In the genomic region with DNA sequence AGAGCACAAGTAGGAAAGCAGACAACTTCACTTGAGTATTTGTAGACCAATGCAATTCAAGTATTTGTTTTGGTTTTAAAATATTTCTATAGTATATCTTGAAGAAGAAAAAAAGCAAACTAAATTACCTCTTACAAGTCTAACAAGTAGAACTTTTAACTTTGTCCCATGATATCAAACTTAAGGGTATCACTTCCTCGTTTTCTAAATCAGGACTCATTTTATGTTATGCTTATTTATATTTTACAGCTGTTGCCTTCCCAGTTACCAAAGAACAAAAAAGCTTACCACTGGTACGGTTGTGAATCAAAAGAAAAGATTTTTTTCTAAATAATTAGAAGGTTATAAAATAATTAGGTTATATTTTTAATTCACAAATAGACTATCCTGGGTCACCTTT, we compare ENCODE assay signal across 35 cellular contexts.
DNase-seq lines count a peak whose midpoint lies in the region; ATAC-seq and TF ChIP-seq lines count a peak whose summit lies in the region.
"Had no signal": no experiment of that assay in that cellular context is flagged by ENCODE, and none has a peak within 500 bp of the region (broad histone marks: within the 10 kb centered on the region; RNA-seq: fewer than 3 reads in every experiment).

No MANE protein-coding gene starts in this region.

- H3K27ac ChIP-seq in ascending aorta (peak overlapping the region; percentile 47 to 56), uterus (peak overlapping the region; percentile 33 to 62)
- H3K27ac ChIP-seq: BLaER1 treated with 17β-estradiol and CSF1 and Interleukin-3, amounts not matched to agents 10 nM and 100 nM; brain microvascular endothelial cell; dorsolateral prefrontal cortex; HL-60; KMS-11; SK-N-MC; vagina had no signal

- DNase-seq in ascending aorta (ENCODE audit: low spot score in 2 of 2) (no peak), mesothelial cell of epicardium (ENCODE audit: low spot score in 2 of 2, unreplicated experiment in 2 of 2) (no peak), uterus (no peak), GM10266 (ENCODE audit: extremely low spot score) (no peak)
- DNase-seq: activated CD8-positive, alpha-beta T cell treated with anti-CD3 and anti-CD28 coated beads, Interleukin-2, amount 10 ng/mL, durations not matched to agents 7 days and 5 days; amniotic stem cell; brain microvascular endothelial cell; cerebellar nuclear complex; DMS153; dorsolateral prefrontal cortex; hippocampal formation; MM.1S; NCI-H1436 treated with DMSO at 0.1 percent for 48 hours; NCI-H226; NCI-H526 treated with DMSO at 0.1 percent for 48 hours; NK-92 treated with Interleukin-12 subunit alpha and Interleukin-12 subunit beta, amount 100 ng/mL, for 24 hours; PC-3; retina; stimulated activated CD4-positive, alpha-beta T cell treated with anti-CD3 and anti-CD28 coated beads, Interleukin-1b, Interleukin-23, amount 100 ng/mL, for 48 hours; stimulated activated naive CD8-positive, alpha-beta T cell treated with anti-CD3 and anti-CD28 coated beads, Interleukin-15, Interleukin-2, amounts not matched to agents 100 U/mL and 50 U/mL, for 24 hours; T-helper 17 cell had no signal

- TF ChIP-seq POLR2A in uterus (IDR thresholded peaks at IDR 0.05), result no peak

- no peak overlapping the region for H3K4me3 ChIP-seq in ascending aorta
- no peak overlapping the region for H3K4me3 ChIP-seq in uterus
- H3K4me3 ChIP-seq: BLaER1 treated with 17β-estradiol and CSF1 and Interleukin-3, amounts not matched to agents 10 nM and 100 nM; dorsolateral prefrontal cortex; gastroesophageal sphincter; GM23338; lung; mucosa of descending colon; SK-N-MC; vagina had no signal

- H3K4me3 Mint-ChIP-seq in mesothelial cell of epicardium, result no peak overlapping the region
- H3K4me3 Mint-ChIP-seq: activated CD8-positive, alpha-beta T cell treated with anti-CD3 and anti-CD28 coated beads, Interleukin-2, amount 10 ng/mL, durations not matched to agents 7 days and 5 days; activated naive CD4-positive, alpha-beta T cell treated with anti-CD3 and anti-CD28 coated beads, Interleukin-2, amount 50 U/mL, for 24 hours; GM23338; T-helper 17 cell had no signal

- no peaks in the 10 kb centered on the region for H3K27me3 ChIP-seq in ascending aorta
- H3K27me3 ChIP-seq in uterus, result no peaks in the 10 kb centered on the region
- H3K27me3 ChIP-seq: BLaER1 treated with 17β-estradiol and CSF1 and Interleukin-3, amounts not matched to agents 10 nM and 100 nM; brain microvascular endothelial cell; dorsolateral prefrontal cortex; gastroesophageal sphincter; vagina had no signal

- peak overlapping the region; percentile 77 for H3K27ac Mint-ChIP-seq in mesothelial cell of epicardium
- H3K27ac Mint-ChIP-seq: activated CD8-positive, alpha-beta T cell treated with anti-CD3 and anti-CD28 coated beads, Interleukin-2, amount 10 ng/mL, durations not matched to agents 7 days and 5 days; activated T-helper 2 cell treated with anti-CD3 and anti-CD28 coated beads, Interferon-gamma antibody, Interleukin-2, Interleukin-4, amounts not matched to agents 10 μg/mL and 5 μg/mL and 100 μg/mL, durations not matched to agents 14 hours and 24 hours and 36 hours; GM23338; T-helper 17 cell had no signal

- H3K9me3 ChIP-seq in ascending aorta, result no peaks in the 10 kb centered on the region
- no peaks in the 10 kb centered on the region for H3K9me3 ChIP-seq in uterus
- H3K9me3 ChIP-seq: gastroesophageal sphincter, mucosa of descending colon, vagina had no signal

- intact Hi-C loops in ascending aorta (cut with DNase I), result no loop called here
- intact Hi-C loops in uterus (cut with DNase I; ENCODE audit: low total_unique reads), result no loop called here

- ATAC-seq in HG03159 (IDR thresholded peaks at IDR 0.05; ENCODE audit: unreplicated experiment) (peak; percentile 67), SK-N-SH treated with all-trans-retinoic acid at 6 μM for 48 hours (no peak), HG03025 (IDR thresholded peaks at IDR 0.05; ENCODE audit: low FRiP score, unreplicated experiment) (no peak)
- ATAC-seq: activated CD8-positive, alpha-beta T cell treated with anti-CD3 and anti-CD28 coated beads, Interleukin-2, amount 10 ng/mL, durations not matched to agents 7 days and 5 days; GM23338; PC-3; stimulated activated naive CD8-positive, alpha-beta T cell treated with anti-CD3 and anti-CD28 coated beads, Interleukin-15, Interleukin-2, amounts not matched to agents 100 U/mL and 50 U/mL, for 24 hours; T-helper 17 cell had no signal

- peaks cover 32% of the 10 kb centered on the region for H3K36me3 Mint-ChIP-seq in mesothelial cell of epicardium

- no peak for TF ChIP-seq CTCF in ascending aorta (IDR thresholded peaks at IDR 0.05)
- TF ChIP-seq CTCF in mesothelial cell of epicardium (IDR thresholded peaks at IDR 0.05; ENCODE audit: unreplicated experiment), result no peak
- no peak for TF ChIP-seq CTCF in uterus (IDR thresholded peaks at IDR 0.05)
- TF ChIP-seq CTCF in GM10266 (IDR thresholded peaks at IDR 0.05; ENCODE audit: control insufficient read depth, insufficient read depth, low read depth, missing control alignments), result no peak

- H3K4me1 ChIP-seq in ascending aorta, result peaks cover 0 to 29% of the 10 kb centered on the region in 2 donors
- peaks cover 0 to 7% of the 10 kb centered on the region in 2 donors for H3K4me1 ChIP-seq in uterus
- H3K4me1 ChIP-seq: vagina had no signal

- H3K4me1 Mint-ChIP-seq in mesothelial cell of epicardium, result peaks cover 20% of the 10 kb centered on the region
- H3K4me1 Mint-ChIP-seq: activated naive CD4-positive, alpha-beta T cell treated with anti-CD3 and anti-CD28 coated beads, Interleukin-2, amount 50 U/mL, for 24 hours had no signal

- peaks cover 9% of the 10 kb centered on the region for H3K9me3 Mint-ChIP-seq in mesothelial cell of epicardium

- no peaks in the 10 kb centered on the region for H3K36me3 ChIP-seq in ascending aorta
- H3K36me3 ChIP-seq in uterus, result no peaks in the 10 kb centered on the region
- H3K36me3 ChIP-seq: brain microvascular endothelial cell, gastroesophageal sphincter, vagina had no signal

- H3K27me3 Mint-ChIP-seq in mesothelial cell of epicardium (ENCODE audit: low read depth), result no peaks in the 10 kb centered on the region
- H3K27me3 Mint-ChIP-seq: activated naive CD4-positive, alpha-beta T cell treated with anti-CD3 and anti-CD28 coated beads, Interleukin-2, amount 50 U/mL, for 24 hours; T-helper 17 cell had no signal

TF ChIP-seq in SK-N-SH treated with all-trans-retinoic acid at 6 μM for 48 hours, 23 proteins besides CTCF, POLR2A, EP300 and RAD21 (continues in another document):
- TF ChIP-seq, protein P1, sequence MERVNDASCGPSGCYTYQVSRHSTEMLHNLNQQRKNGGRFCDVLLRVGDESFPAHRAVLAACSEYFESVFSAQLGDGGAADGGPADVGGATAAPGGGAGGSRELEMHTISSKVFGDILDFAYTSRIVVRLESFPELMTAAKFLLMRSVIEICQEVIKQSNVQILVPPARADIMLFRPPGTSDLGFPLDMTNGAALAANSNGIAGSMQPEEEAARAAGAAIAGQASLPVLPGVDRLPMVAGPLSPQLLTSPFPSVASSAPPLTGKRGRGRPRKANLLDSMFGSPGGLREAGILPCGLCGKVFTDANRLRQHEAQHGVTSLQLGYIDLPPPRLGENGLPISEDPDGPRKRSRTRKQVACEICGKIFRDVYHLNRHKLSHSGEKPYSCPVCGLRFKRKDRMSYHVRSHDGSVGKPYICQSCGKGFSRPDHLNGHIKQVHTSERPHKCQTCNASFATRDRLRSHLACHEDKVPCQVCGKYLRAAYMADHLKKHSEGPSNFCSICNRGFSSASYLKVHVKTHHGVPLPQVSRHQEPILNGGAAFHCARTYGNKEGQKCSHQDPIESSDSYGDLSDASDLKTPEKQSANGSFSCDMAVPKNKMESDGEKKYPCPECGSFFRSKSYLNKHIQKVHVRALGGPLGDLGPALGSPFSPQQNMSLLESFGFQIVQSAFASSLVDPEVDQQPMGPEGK (CRISPR knock-in tag; IDR thresholded peaks at IDR 0.05; ENCODE audit: borderline replicate concordance), result no peak
- TF ChIP-seq ZFP3 (CRISPR knock-in tag; IDR thresholded peaks at IDR 0.05) (no peak), ZC3H10 (CRISPR knock-in tag; IDR thresholded peaks at IDR 0.05) (no peak), RARB (CRISPR knock-in tag; IDR thresholded peaks at IDR 0.05) (no peak), CSDC2 (CRISPR knock-in tag; IDR thresholded peaks at IDR 0.05) (no peak)
- TF ChIP-seq, protein P2, sequence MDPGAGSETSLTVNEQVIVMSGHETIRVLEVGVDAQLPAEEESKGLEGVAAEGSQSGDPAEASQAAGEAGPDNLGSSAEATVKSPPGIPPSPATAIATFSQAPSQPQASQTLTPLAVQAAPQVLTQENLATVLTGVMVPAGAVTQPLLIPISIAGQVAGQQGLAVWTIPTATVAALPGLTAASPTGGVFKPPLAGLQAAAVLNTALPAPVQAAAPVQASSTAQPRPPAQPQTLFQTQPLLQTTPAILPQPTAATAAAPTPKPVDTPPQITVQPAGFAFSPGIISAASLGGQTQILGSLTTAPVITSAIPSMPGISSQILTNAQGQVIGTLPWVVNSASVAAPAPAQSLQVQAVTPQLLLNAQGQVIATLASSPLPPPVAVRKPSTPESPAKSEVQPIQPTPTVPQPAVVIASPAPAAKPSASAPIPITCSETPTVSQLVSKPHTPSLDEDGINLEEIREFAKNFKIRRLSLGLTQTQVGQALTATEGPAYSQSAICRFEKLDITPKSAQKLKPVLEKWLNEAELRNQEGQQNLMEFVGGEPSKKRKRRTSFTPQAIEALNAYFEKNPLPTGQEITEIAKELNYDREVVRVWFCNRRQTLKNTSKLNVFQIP (CRISPR knock-in tag; IDR thresholded peaks at IDR 0.05; ENCODE audit: borderline replicate concordance, low read depth), result no peak
- TF ChIP-seq, protein P3, sequence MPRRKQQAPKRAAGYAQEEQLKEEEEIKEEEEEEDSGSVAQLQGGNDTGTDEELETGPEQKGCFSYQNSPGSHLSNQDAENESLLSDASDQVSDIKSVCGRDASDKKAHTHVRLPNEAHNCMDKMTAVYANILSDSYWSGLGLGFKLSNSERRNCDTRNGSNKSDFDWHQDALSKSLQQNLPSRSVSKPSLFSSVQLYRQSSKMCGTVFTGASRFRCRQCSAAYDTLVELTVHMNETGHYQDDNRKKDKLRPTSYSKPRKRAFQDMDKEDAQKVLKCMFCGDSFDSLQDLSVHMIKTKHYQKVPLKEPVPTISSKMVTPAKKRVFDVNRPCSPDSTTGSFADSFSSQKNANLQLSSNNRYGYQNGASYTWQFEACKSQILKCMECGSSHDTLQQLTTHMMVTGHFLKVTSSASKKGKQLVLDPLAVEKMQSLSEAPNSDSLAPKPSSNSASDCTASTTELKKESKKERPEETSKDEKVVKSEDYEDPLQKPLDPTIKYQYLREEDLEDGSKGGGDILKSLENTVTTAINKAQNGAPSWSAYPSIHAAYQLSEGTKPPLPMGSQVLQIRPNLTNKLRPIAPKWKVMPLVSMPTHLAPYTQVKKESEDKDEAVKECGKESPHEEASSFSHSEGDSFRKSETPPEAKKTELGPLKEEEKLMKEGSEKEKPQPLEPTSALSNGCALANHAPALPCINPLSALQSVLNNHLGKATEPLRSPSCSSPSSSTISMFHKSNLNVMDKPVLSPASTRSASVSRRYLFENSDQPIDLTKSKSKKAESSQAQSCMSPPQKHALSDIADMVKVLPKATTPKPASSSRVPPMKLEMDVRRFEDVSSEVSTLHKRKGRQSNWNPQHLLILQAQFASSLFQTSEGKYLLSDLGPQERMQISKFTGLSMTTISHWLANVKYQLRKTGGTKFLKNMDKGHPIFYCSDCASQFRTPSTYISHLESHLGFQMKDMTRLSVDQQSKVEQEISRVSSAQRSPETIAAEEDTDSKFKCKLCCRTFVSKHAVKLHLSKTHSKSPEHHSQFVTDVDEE (CRISPR knock-in tag; IDR thresholded peaks at IDR 0.05), result no peak
